In the genomic region with DNA sequence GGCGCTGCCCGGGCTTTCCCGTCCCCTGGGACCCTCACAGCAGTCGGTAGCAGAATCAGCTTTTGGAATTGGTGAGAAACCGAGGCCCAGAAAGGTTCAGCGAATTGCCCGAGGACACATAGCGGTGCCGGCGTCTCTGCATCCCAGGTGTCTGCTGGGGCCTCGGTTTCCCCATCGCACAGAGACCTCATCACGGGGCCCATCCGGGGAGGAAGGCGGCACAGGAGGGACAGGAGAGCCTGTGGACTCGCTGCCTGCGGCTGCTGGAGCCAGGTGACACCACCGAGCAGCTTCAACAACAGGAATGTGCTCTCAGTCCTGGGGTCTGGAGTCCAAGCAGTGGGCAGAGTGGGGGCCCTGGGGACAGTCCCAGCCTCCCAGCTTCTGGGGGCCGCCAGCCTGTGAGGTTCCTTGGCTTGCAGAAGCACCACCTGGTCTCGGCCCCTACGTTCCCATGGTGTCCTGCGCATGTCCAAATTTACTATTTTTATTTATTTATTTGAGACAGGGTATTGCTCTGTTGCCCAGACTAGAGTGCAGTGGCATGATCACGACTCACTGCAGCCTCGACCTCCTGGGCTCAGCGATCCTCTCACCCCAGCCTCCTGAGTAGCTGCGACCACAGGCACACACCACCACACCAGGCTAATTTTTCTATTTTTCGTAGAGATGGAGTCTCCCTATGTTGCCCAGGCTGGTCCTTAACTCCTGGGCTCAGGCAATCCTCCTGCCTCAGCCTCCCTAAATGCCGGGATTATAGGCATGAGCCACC, we compare ENCODE assay signal across 1 cellular context.
TF ChIP-seq lines count a peak whose summit lies in the region.

No MANE protein-coding gene starts in this region.

TF ChIP-seq in endothelial cell of umbilical vein, 7 proteins besides CTCF, POLR2A, EP300 and RAD21:
- TF ChIP-seq, protein P1, sequence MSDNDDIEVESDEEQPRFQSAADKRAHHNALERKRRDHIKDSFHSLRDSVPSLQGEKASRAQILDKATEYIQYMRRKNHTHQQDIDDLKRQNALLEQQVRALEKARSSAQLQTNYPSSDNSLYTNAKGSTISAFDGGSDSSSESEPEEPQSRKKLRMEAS (IDR thresholded peaks at IDR 0.05; ENCODE audit: insufficient read depth, insufficient read length): no peak
- no peak for TF ChIP-seq EZH2 (IDR thresholded peaks at IDR 0.05; ENCODE audit: borderline replicate concordance, low read depth, low read length, severe bottlenecking)
- TF ChIP-seq GATA2 (IDR thresholded peaks at IDR 0.05; ENCODE audit: insufficient read depth, insufficient read length, low read depth, low read length): no peak
- no peak for TF ChIP-seq JUN (IDR thresholded peaks at IDR 0.05; ENCODE audit: borderline replicate concordance, insufficient read depth, insufficient read length, low read depth)
- TF ChIP-seq POLR2AphosphoS5 (IDR thresholded peaks at IDR 0.05; ENCODE audit: insufficient read depth, low read depth, low read length): no peak
- TF ChIP-seq MYC (IDR thresholded peaks at IDR 0.05; ENCODE audit: low read depth, low read length): no peak
- TF ChIP-seq FOS (IDR thresholded peaks at IDR 0.05; ENCODE audit: borderline replicate concordance, insufficient read depth, low read length): no peak
